Comparison of ENCODE assay signal across 16 cellular contexts in the genomic region with DNA sequence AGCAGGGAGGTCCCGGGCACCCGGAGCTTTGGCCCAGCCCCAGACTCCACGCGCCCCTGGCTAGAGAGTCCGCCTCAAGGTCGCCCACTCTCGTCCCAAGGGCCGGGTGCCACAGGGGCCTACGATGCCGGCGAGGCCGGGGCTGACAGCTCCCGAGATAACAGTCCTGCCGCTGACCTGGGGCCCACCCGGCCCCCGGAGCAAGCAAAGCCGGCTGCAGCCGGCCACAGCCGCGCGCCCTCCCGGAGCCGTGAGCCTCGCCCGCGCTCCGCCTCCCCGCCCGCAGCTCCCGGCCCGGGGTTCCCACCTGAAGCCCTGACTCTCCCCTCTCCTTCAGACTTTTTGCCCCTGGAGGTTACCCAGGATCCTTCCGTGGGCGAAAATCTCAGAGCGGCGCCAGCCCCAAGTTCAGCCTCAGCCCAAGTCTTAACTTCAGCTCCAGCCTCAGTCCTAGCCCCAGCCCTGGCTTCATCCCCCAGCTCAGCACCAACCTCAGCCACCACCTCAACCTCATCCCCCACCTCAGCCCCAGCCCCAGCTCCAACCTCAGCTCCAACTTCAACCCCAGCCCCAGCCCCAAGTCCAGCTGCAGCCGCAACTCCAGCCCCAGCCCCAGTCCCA. TPM values are rescaled to one million over a fixed set of nuclear protein-coding genes. Genes with fewer than 3 reads are reported as not detected.
DNase-seq lines count a peak whose midpoint lies in the region; ATAC-seq and TF ChIP-seq lines count a peak whose summit lies in the region.
"Had no signal": no experiment of that assay in that cellular context is flagged by ENCODE, and none has a peak within 500 bp of the region (broad histone marks: within the 10 kb centered on the region; RNA-seq: fewer than 3 reads in every experiment).

No MANE protein-coding gene starts in this region.

- BruUV-seq in PC-3 (replicated peaks; lab: Mats Ljungman, UMichigan) = no TSS peak

- H4K20me1 ChIP-seq in PC-3 (ENCODE audit: low read length) = no peaks in the 10 kb centered on the region

- H3K4me1 ChIP-seq in lower lobe of right lung (peaks cover 44% of the 10 kb centered on the region), PC-3 (ENCODE audit: insufficient read depth, low read length) (no peaks in the 10 kb centered on the region)

- H3K36me3 ChIP-seq in lower lobe of right lung = no peaks in the 10 kb centered on the region
- no peaks in the 10 kb centered on the region for H3K36me3 ChIP-seq in PC-3 (ENCODE audit: low read depth, low read length)
- H3K36me3 ChIP-seq: Peyer's patch had no signal

- H3K27me3 Mint-ChIP-seq in CD4-positive, alpha-beta T cell = no peaks in the 10 kb centered on the region
- no peaks in the 10 kb centered on the region for H3K27me3 Mint-ChIP-seq in activated T-helper 2 cell treated with anti-CD3 and anti-CD28 coated beads, Interferon-gamma antibody, Interleukin-2, Interleukin-4, amounts not matched to agents 10 μg/mL and 5 μg/mL and 100 μg/mL, durations not matched to agents 14 hours and 24 hours and 36 hours (ENCODE audit: low read depth)

- no peaks in the 10 kb centered on the region for H3K9me3 ChIP-seq in CD4-positive, alpha-beta T cell (ENCODE audit: control insufficient read depth, low read length)
- H3K9me3 ChIP-seq in lower lobe of right lung (no peaks in the 10 kb centered on the region), PC-3 (ENCODE audit: low read length) (no peaks in the 10 kb centered on the region)
- H3K9me3 ChIP-seq: Peyer's patch had no signal

- TF ChIP-seq CTCF in CD4-positive, alpha-beta T cell (IDR thresholded peaks at IDR 0.05) = no peak
- no peak for TF ChIP-seq CTCF in lower lobe of right lung (IDR thresholded peaks at IDR 0.05)
- TF ChIP-seq CTCF in PC-3 (conservative IDR thresholded peaks at IDR 0.05; ENCODE audit: low read depth, low read length) = no peak

- no peaks in the 10 kb centered on the region for H3F3A ChIP-seq in PC-3 (ENCODE audit: low read length, unreplicated experiment)

- intact Hi-C loops in CD4-positive, alpha-beta T cell (cut with DNase I, micrococcal nuclease) = loop anchor here in 1 of 2 experiments (5.0 kb wide), 1 partner anchor 35 kb away; a partner anchor contains a TSS
- intact Hi-C loops in activated T-helper 2 cell treated with anti-CD3 and anti-CD28 coated beads, Interferon-gamma antibody, Interleukin-2, Interleukin-4, amounts not matched to agents 10 μg/mL and 5 μg/mL and 100 μg/mL, durations not matched to agents 14 hours and 24 hours and 36 hours (cut with micrococcal nuclease) = loop anchor here (5.0 kb wide), 1 partner anchor 35 kb away; a partner anchor contains a TSS
- intact Hi-C loops in lower lobe of right lung (cut with DNase I) (no loop called here), PC-3 (cut with micrococcal nuclease) (no loop called here)

- no peak overlapping the region for H3K27ac ChIP-seq in CD4-positive, alpha-beta T cell (ENCODE audit: low read depth, low read length)
- H3K27ac ChIP-seq in lower lobe of right lung (no peak overlapping the region), PC-3 (ENCODE audit: low read length) (no peak overlapping the region)

- H3K9me2 ChIP-seq in PC-3 (replicated peaks; ENCODE audit: low read length) = no peaks in the 10 kb centered on the region

- H3K36me3 Mint-ChIP-seq in CD4-positive, alpha-beta T cell (ENCODE audit: low read depth) = no peaks in the 10 kb centered on the region
- peaks cover 3% of the 10 kb centered on the region for H3K36me3 Mint-ChIP-seq in activated T-helper 2 cell treated with anti-CD3 and anti-CD28 coated beads, Interferon-gamma antibody, Interleukin-2, Interleukin-4, amounts not matched to agents 10 μg/mL and 5 μg/mL and 100 μg/mL, durations not matched to agents 14 hours and 24 hours and 36 hours (ENCODE audit: low read depth)
- H3K36me3 Mint-ChIP-seq: type B pancreatic cell had no signal

- H3K9ac ChIP-seq in PC-3 (ENCODE audit: low read length) = no peak overlapping the region

- ATAC-seq in CD4-positive, alpha-beta T cell (ENCODE audit: poor library complexity) = no peak
- no peak for ATAC-seq in lower lobe of right lung
- ATAC-seq in PC-3 = no peak
- no peak for ATAC-seq in HG02610 (IDR thresholded peaks at IDR 0.05; ENCODE audit: unreplicated experiment)
- ATAC-seq: HCT116, left cardiac atrium had no signal

- H3K4me3 ChIP-seq in lower lobe of right lung (no peak overlapping the region), PC-3 (ENCODE audit: low read length) (no peak overlapping the region)

- H3K9me3 Mint-ChIP-seq in CD4-positive, alpha-beta T cell = no peaks in the 10 kb centered on the region
- H3K9me3 Mint-ChIP-seq in activated T-helper 2 cell treated with anti-CD3 and anti-CD28 coated beads, Interferon-gamma antibody, Interleukin-2, Interleukin-4, amounts not matched to agents 10 μg/mL and 5 μg/mL and 100 μg/mL, durations not matched to agents 14 hours and 24 hours and 36 hours = no peaks in the 10 kb centered on the region
- H3K9me3 Mint-ChIP-seq: nephron, type B pancreatic cell had no signal

- no peak overlapping the region for H3K27ac Mint-ChIP-seq in CD4-positive, alpha-beta T cell
- peak overlapping the region; percentile 39 for H3K27ac Mint-ChIP-seq in activated T-helper 2 cell treated with anti-CD3 and anti-CD28 coated beads, Interferon-gamma antibody, Interleukin-2, Interleukin-4, amounts not matched to agents 10 μg/mL and 5 μg/mL and 100 μg/mL, durations not matched to agents 14 hours and 24 hours and 36 hours
- H3K27ac Mint-ChIP-seq: nephron, type B pancreatic cell had no signal

- DNase-seq in AG20443 (ENCODE audit: low spot score) = peak; percentile 29
- no peak for DNase-seq in CD4-positive, alpha-beta T cell
- DNase-seq in activated T-helper 2 cell treated with anti-CD3 and anti-CD28 coated beads, Interferon-gamma antibody, Interleukin-2, Interleukin-4, amounts not matched to agents 10 μg/mL and 5 μg/mL and 100 μg/mL, durations not matched to agents 14 hours and 24 hours and 36 hours (ENCODE audit: low spot score) = no peak
- DNase-seq in lower lobe of right lung = peak; percentile 45
- DNase-seq in midbrain (lab: John Stamatoyannopoulos, UW) = no peak
- DNase-seq in PC-3 = no peak
- DNase-seq: activated CD4-positive, CD25-positive, alpha-beta regulatory T cell treated with anti-CD3 and anti-CD28 coated beads, Interleukin-2, amount 50 U/mL, for 72 hours; central memory CD4-positive, alpha-beta T cell; left cardiac atrium; NCI-H526; stimulated activated CD4-positive, alpha-beta T cell treated with anti-CD3 and anti-CD28 coated beads, Interleukin-2, amount 100 ng/mL, for 24 hours had no signal

- H3K4me3 Mint-ChIP-seq in CD4-positive, alpha-beta T cell = peak overlapping the region; percentile 54
- peak overlapping the region; percentile 39 for H3K4me3 Mint-ChIP-seq in activated T-helper 2 cell treated with anti-CD3 and anti-CD28 coated beads, Interferon-gamma antibody, Interleukin-2, Interleukin-4, amounts not matched to agents 10 μg/mL and 5 μg/mL and 100 μg/mL, durations not matched to agents 14 hours and 24 hours and 36 hours (ENCODE audit: low read depth)
- H3K4me3 Mint-ChIP-seq: nephron, type B pancreatic cell had no signal

- H3K4me2 ChIP-seq in PC-3 (ENCODE audit: low read length) = no peak overlapping the region

- no peak overlapping the region for H2AFZ ChIP-seq in PC-3 (ENCODE audit: low read length)

- no peaks in the 10 kb centered on the region for H3K79me2 ChIP-seq in PC-3 (ENCODE audit: low read length)

- no peaks in the 10 kb centered on the region for H3K27me3 ChIP-seq in CD4-positive, alpha-beta T cell (ENCODE audit: control insufficient read depth, insufficient read depth, low read length)
- peaks cover 43% of the 10 kb centered on the region for H3K27me3 ChIP-seq in lower lobe of right lung (ENCODE audit: low read depth)
- no peaks in the 10 kb centered on the region for H3K27me3 ChIP-seq in PC-3 (ENCODE audit: low read length)

- H3K4me1 Mint-ChIP-seq in CD4-positive, alpha-beta T cell (ENCODE audit: low read depth) = peaks cover 42% of the 10 kb centered on the region
- H3K4me1 Mint-ChIP-seq in activated T-helper 2 cell treated with anti-CD3 and anti-CD28 coated beads, Interferon-gamma antibody, Interleukin-2, Interleukin-4, amounts not matched to agents 10 μg/mL and 5 μg/mL and 100 μg/mL, durations not matched to agents 14 hours and 24 hours and 36 hours (ENCODE audit: low read depth) = peaks cover 29% of the 10 kb centered on the region
- H3K4me1 Mint-ChIP-seq: nephron had no signal

- CTCF ChIA-PET in CD4-positive, alpha-beta T cell (lab: Charles Lee) = interaction anchor here (0.8 to 2.4 kb wide), 5 partner anchors 10 to 73 kb away, joined by 3 to 27 read pairs (median 16); a partner anchor contains a TSS
- CTCF ChIA-PET in PC-3 (lab: Charles Lee) = no interaction called here

- POLR2A ChIA-PET in CD4-positive, alpha-beta T cell (lab: Charles Lee) = interaction anchor here (0.6 to 5.0 kb wide), 12 partner anchors 8 to 303 kb away, joined by 3 to 87 read pairs (median 24); a partner anchor contains a TSS
- POLR2A ChIA-PET in PC-3 (lab: Charles Lee; ENCODE audit: unreplicated experiment) = interaction anchor here (0.6 kb wide), 1 partner anchor 22 kb away, joined by 3 read pairs; no protein-coding TSS in a partner anchor

RNA-seq across cellular contexts. Expression of a gene that starts 1.6 kb away (rescaled TPM):
- 1 to 10 TPM; 2.3 TPM for total RNA-seq in CD4-positive, alpha-beta T cell
- total RNA-seq in activated T-helper 2 cell treated with anti-CD3 and anti-CD28 coated beads, Interferon-gamma antibody, Interleukin-2, Interleukin-4, amounts not matched to agents 10 μg/mL and 5 μg/mL and 100 μg/mL, durations not matched to agents 14 hours and 24 hours and 36 hours = 3.0 and 3.3 TPM in 2 replicates
- total RNA-seq in lower lobe of right lung (0.77 TPM), PC-3 (2014; rRNA removed) (0.35 TPM in 1 of 2 replicates, not detected in the other)

RNA-seq across cellular contexts. Expression of a gene that starts 15.4 kb away (rescaled TPM):
- total RNA-seq in CD4-positive, alpha-beta T cell = not detected
- total RNA-seq in activated T-helper 2 cell treated with anti-CD3 and anti-CD28 coated beads, Interferon-gamma antibody, Interleukin-2, Interleukin-4, amounts not matched to agents 10 μg/mL and 5 μg/mL and 100 μg/mL, durations not matched to agents 14 hours and 24 hours and 36 hours = 0.62 TPM in 1 of 2 replicates, not detected in the other
- total RNA-seq in lower lobe of right lung (not detected), PC-3 (2014; rRNA removed) (1.3 TPM in 1 of 2 replicates, not detected in the other)
- total RNA-seq: left cardiac atrium, Peyer's patch had no signal

RNA-seq across cellular contexts. Expression of a gene that starts 17.5 kb away (rescaled TPM):
- 10 to 100 TPM in 1 of 2 experiments, 1 to 10 TPM in 1; 9.9 to 10.0 TPM for total RNA-seq in CD4-positive, alpha-beta T cell
- 35.9 and 36.9 TPM in 2 replicates for total RNA-seq in activated T-helper 2 cell treated with anti-CD3 and anti-CD28 coated beads, Interferon-gamma antibody, Interleukin-2, Interleukin-4, amounts not matched to agents 10 μg/mL and 5 μg/mL and 100 μg/mL, durations not matched to agents 14 hours and 24 hours and 36 hours
- 151 TPM for total RNA-seq in lower lobe of right lung
- total RNA-seq in PC-3 (2014; rRNA removed) = 12.3 and 21.8 TPM in 2 replicates

RNA-seq across cellular contexts. Expression of a gene that starts 21.9 kb away (rescaled TPM):
- 1 to 10 TPM in 1 of 2 experiments, under 1 TPM in 1; 0.61 to 5.6 TPM for total RNA-seq in CD4-positive, alpha-beta T cell
- total RNA-seq in activated T-helper 2 cell treated with anti-CD3 and anti-CD28 coated beads, Interferon-gamma antibody, Interleukin-2, Interleukin-4, amounts not matched to agents 10 μg/mL and 5 μg/mL and 100 μg/mL, durations not matched to agents 14 hours and 24 hours and 36 hours = 3.8 and 8.7 TPM in 2 replicates
- total RNA-seq in lower lobe of right lung = 4.9 TPM
- 5.7 and 5.8 TPM in 2 replicates for total RNA-seq in PC-3 (2014; rRNA removed)

RNA-seq across cellular contexts. Expression of a gene that starts 30.9 kb away (rescaled TPM):
- total RNA-seq in CD4-positive, alpha-beta T cell = 10 to 100 TPM; 59.1 to 68.3 TPM
- 68.2 and 74.3 TPM in 2 replicates for total RNA-seq in activated T-helper 2 cell treated with anti-CD3 and anti-CD28 coated beads, Interferon-gamma antibody, Interleukin-2, Interleukin-4, amounts not matched to agents 10 μg/mL and 5 μg/mL and 100 μg/mL, durations not matched to agents 14 hours and 24 hours and 36 hours
- total RNA-seq in lower lobe of right lung (12.6 TPM), PC-3 (2014; rRNA removed) (13.1 and 17.5 TPM in 2 replicates)

Comparison
In these comparisons a context has a peak if more than half of its experiments do, and no peak if none do; other contexts are left out.
1. DNase-seq: peak in AG20443 (single experiment) and lower lobe of right lung (single experiment); none in CD4-positive, alpha-beta T cell (0 of 10), activated T-helper 2 cell treated with anti-CD3 and anti-CD28 coated beads, Interferon-gamma antibody, Interleukin-2, Interleukin-4, amounts not matched to agents 10 μg/mL and 5 μg/mL and 100 μg/mL, durations not matched to agents 14 hours and 24 hours and 36 hours (single experiment), midbrain (single experiment) and PC-3 (single experiment).